Comparison of ENCODE assay signal across 21 cellular contexts in the genomic region with DNA sequence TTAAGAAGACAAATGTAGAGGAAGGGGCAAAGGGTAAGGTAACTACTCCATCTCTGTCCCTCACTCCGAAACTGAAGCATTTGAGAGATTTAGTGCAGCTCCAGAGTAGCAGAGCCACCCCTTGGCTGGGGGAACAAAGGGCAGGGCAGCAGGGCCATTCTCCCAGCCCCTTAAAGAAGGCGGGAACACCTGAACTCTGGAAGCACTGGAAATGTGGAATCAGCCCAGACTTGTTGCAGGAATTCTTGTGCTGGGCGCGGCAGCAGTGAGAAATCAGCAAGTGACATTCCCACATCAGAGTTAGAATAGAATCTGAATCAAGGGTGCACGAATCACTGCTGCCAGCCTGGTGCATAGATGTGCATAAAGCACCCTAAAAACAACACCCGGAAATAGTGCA. TPM values are rescaled to one million over a fixed set of nuclear protein-coding genes. Genes with fewer than 3 reads are reported as not detected.
"Had no signal": no experiment of that assay in that cellular context is flagged by ENCODE, and none has a peak within 500 bp of the region (broad histone marks: within the 10 kb centered on the region; RNA-seq: fewer than 3 reads in every experiment).

No MANE protein-coding gene starts in this region.

- H3K9me3 Mint-ChIP-seq: activated naive CD8-positive, alpha-beta T cell treated with anti-CD3 and anti-CD28 coated beads, Interleukin-2, amount 10 ng/mL, durations not matched to agents 7 days and 5 days; naive B cell; neural crest cell had no signal

- H3K27ac Mint-ChIP-seq: activated naive CD8-positive, alpha-beta T cell treated with anti-CD3 and anti-CD28 coated beads, Interleukin-2, amount 10 ng/mL, durations not matched to agents 7 days and 5 days; naive B cell had no signal

- H3K4me1 ChIP-seq: heart right ventricle, spleen, thyroid gland, vagina had no signal

- H3K9me3 ChIP-seq: heart right ventricle, spleen, thyroid gland, vagina had no signal

- H3K4me3 Mint-ChIP-seq: activated naive CD8-positive, alpha-beta T cell treated with anti-CD3 and anti-CD28 coated beads, Interleukin-2, amount 10 ng/mL, durations not matched to agents 7 days and 5 days; naive B cell; neural crest cell had no signal

- DNase-seq: activated CD4-positive, alpha-beta T cell treated with anti-CD3 and anti-CD28 coated beads for 1 hour; activated CD4-positive, alpha-beta T cell treated with anti-CD3 and anti-CD28 coated beads, Interleukin-2, amount 50 U/mL, for 4 hours; activated naive CD8-positive, alpha-beta T cell treated with anti-CD3 and anti-CD28 coated beads, Interleukin-2, amount 10 ng/mL, durations not matched to agents 7 days and 5 days; amygdala; dorsolateral prefrontal cortex; heart right ventricle; naive B cell; retina; spleen; stimulated activated naive CD4-positive, alpha-beta T cell; T-helper 2 cell; thyroid gland had no signal

- H3K27me3 ChIP-seq: thyroid gland, vagina had no signal

- H3K4me3 ChIP-seq: dorsolateral prefrontal cortex, heart right ventricle, spleen, thyroid gland, vagina had no signal

- H3K36me3 Mint-ChIP-seq: activated naive CD8-positive, alpha-beta T cell treated with anti-CD3 and anti-CD28 coated beads, Interleukin-2, amount 10 ng/mL, durations not matched to agents 7 days and 5 days; naive B cell had no signal

- H3K27ac ChIP-seq: dorsolateral prefrontal cortex, heart right ventricle, spleen, thyroid gland, vagina, VCaP had no signal

- H3K36me3 ChIP-seq: heart right ventricle, spleen, thyroid gland, vagina had no signal

- H3K4me1 Mint-ChIP-seq: activated naive CD8-positive, alpha-beta T cell treated with anti-CD3 and anti-CD28 coated beads, Interleukin-2, amount 10 ng/mL, durations not matched to agents 7 days and 5 days; naive B cell; neural crest cell had no signal

- ATAC-seq: heart right ventricle, left lobe of liver had no signal

RNA-seq across cellular contexts. Expression of gene GRM8, which starts 34.4 kb away (rescaled TPM):
- total RNA-seq: activated CD8-positive, alpha-beta memory T cell treated with anti-CD3 and anti-CD28 coated beads for 36 hours; activated naive CD8-positive, alpha-beta T cell treated with anti-CD3 and anti-CD28 coated beads, Interleukin-2, amount 10 ng/mL, durations not matched to agents 7 days and 5 days; lung microvascular endothelial cell; mononuclear cell; omental fat pad; posterior vena cava; vagina had no signal
- polyA plus RNA-seq: spleen had no signal
